9 cellular contexts compared by ENCODE assay signal in genomic region chr22:22721681-22722309, GRCh38.
DNase-seq lines count a peak whose midpoint lies in the region; ATAC-seq lines count a peak whose summit lies in the region.
"Had no signal": no experiment of that assay in that cellular context is flagged by ENCODE, and none has a peak within 500 bp of the region (broad histone marks: within the 10 kb centered on the region; RNA-seq: fewer than 3 reads in every experiment).

No MANE protein-coding gene starts in this region.

- H3K27me3 Mint-ChIP-seq in immature natural killer cell (ENCODE audit: low read depth in 3 of 3): peaks cover 0 to 7% (median 6%) of the 10 kb centered on the region in 3 donors

- peak; percentile 82 for DNase-seq in activated CD8-positive, alpha-beta memory T cell treated with anti-CD3 and anti-CD28 coated beads, Interleukin-2, amount 50 U/mL, for 4 hours
- DNase-seq in immature natural killer cell: peak; percentile 51 to 58 (median 52)
- peak; percentile 80 for DNase-seq in stimulated activated CD8-positive, alpha-beta memory T cell treated with anti-CD3 and anti-CD28 coated beads, Interleukin-4, amount 100 ng/mL, for 48 hours
- DNase-seq in NOMO-1 (lab: John Stamatoyannopoulos, UW; ENCODE audit: unreplicated experiment in 2 of 2): no peak
- DNase-seq in NCI-H2171 treated with DMSO at 0.1 percent for 48 hours (lab: John Stamatoyannopoulos, UW): no peak
- no peak for DNase-seq in dedifferentiated amniotic fluid mesenchymal stem cell (ENCODE audit: extremely low spot score)
- no peak for DNase-seq in OCI-M1 (lab: John Stamatoyannopoulos, UW)

- H3K9me3 Mint-ChIP-seq in immature natural killer cell: no peaks in the 10 kb centered on the region
- H3K9me3 Mint-ChIP-seq: neural progenitor cell had no signal

- H3K4me3 Mint-ChIP-seq in immature natural killer cell: peak overlapping the region; percentile 16 to 60 (median 58)
- H3K4me3 Mint-ChIP-seq: neural progenitor cell had no signal

- peak overlapping the region; percentile 82 to 94 (median 90) for H3K27ac Mint-ChIP-seq in immature natural killer cell
- H3K27ac Mint-ChIP-seq: neural progenitor cell had no signal

- H3K4me1 Mint-ChIP-seq in immature natural killer cell: peaks cover 51 to 58% of the 10 kb centered on the region in 2 donors
- H3K4me1 Mint-ChIP-seq: neural progenitor cell had no signal

- peak; percentile 46 for ATAC-seq in HG03442 (IDR thresholded peaks at IDR 0.05; ENCODE audit: unreplicated experiment)

- no peaks in the 10 kb centered on the region for H3K36me3 Mint-ChIP-seq in immature natural killer cell
- H3K36me3 Mint-ChIP-seq: neural progenitor cell had no signal

Comparison
In these comparisons a context has a peak if more than half of its experiments do, and no peak if none do; other contexts are left out.
1. DNase-seq: peak in activated CD8-positive, alpha-beta memory T cell treated with anti-CD3 and anti-CD28 coated beads, Interleukin-2, amount 50 U/mL, for 4 hours (single experiment), immature natural killer cell (3 of 3) and stimulated activated CD8-positive, alpha-beta memory T cell treated with anti-CD3 and anti-CD28 coated beads, Interleukin-4, amount 100 ng/mL, for 48 hours (single experiment); none in NOMO-1 (0 of 2), NCI-H2171 treated with DMSO at 0.1 percent for 48 hours (single experiment), dedifferentiated amniotic fluid mesenchymal stem cell (single experiment) and OCI-M1 (single experiment).